Comparison of ENCODE assay signal across 3 cellular contexts in the genomic region with DNA sequence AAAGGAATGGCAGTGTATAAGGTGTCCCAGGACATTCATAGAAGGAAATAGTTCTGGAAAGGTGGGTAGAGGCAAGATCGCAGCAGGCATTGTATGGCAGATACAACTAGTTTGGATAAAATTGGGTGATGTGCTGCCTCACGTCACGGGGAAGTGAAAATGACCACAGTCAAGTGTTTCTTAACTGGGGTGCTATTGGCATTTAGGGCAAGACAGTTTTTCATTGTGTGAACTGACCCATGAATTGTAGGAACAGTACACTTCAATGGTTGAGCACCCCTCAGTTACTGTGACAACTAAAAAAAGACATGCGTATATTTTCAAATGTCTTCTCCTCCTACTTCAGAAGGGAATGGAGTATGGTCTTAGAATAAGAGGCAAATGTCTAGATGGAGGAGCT.
TF ChIP-seq lines count a peak whose summit lies in the region.

No MANE protein-coding gene starts in this region.

TF ChIP-seq in GM12891, 5 proteins besides CTCF, POLR2A, EP300 and RAD21:
- 0 out of 2 replicates have a peak, but pooled peaks have one; percentile 6 for TF ChIP-seq SPI1 (IDR thresholded peaks at IDR 0.05; ENCODE audit: low read depth, low read length)
- no peak for TF ChIP-seq POU2F2 (IDR thresholded peaks at IDR 0.05; ENCODE audit: low read depth, low read length)

TF ChIP-seq in IMR-90, 13 proteins besides CTCF, POLR2A, EP300 and RAD21:
- TF ChIP-seq SMC3 (IDR thresholded peaks at IDR 0.05; ENCODE audit: low read depth, low read length) (no peak), CHD1 (IDR thresholded peaks at IDR 0.05; ENCODE audit: low read depth, low read length) (no peak), MAFK (IDR thresholded peaks at IDR 0.05; ENCODE audit: low read depth, low read length) (no peak), CEBPB (IDR thresholded peaks at IDR 0.05; ENCODE audit: low read depth, low read length) (no peak), RCOR1 (IDR thresholded peaks at IDR 0.05; ENCODE audit: insufficient replicate concordance, low read length) (no peak), MXI1 (IDR thresholded peaks at IDR 0.05; ENCODE audit: borderline replicate concordance, low read depth, low read length) (no peak), MAZ (IDR thresholded peaks at IDR 0.05; ENCODE audit: borderline replicate concordance, low read depth, low read length) (no peak), RFX5 (IDR thresholded peaks at IDR 0.05; ENCODE audit: low read depth, low read length) (no peak), FOS (IDR thresholded peaks at IDR 0.05; ENCODE audit: low read depth, low read length) (no peak), ELK1 (IDR thresholded peaks at IDR 0.05; ENCODE audit: borderline replicate concordance, low read depth, low read length) (no peak), NFE2L2 (IDR thresholded peaks at IDR 0.05; ENCODE audit: low read depth, low read length) (no peak), BHLHE40 (IDR thresholded peaks at IDR 0.05; ENCODE audit: low read depth, low read length) (no peak)
- TF ChIP-seq, protein P1, sequence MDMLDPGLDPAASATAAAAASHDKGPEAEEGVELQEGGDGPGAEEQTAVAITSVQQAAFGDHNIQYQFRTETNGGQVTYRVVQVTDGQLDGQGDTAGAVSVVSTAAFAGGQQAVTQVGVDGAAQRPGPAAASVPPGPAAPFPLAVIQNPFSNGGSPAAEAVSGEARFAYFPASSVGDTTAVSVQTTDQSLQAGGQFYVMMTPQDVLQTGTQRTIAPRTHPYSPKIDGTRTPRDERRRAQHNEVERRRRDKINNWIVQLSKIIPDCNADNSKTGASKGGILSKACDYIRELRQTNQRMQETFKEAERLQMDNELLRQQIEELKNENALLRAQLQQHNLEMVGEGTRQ (IDR thresholded peaks at IDR 0.05; ENCODE audit: low read depth, low read length) = no peak

TF ChIP-seq in HepG2, 621 proteins besides CTCF, POLR2A, EP300 and RAD21:
- TF ChIP-seq SOX13 (IDR thresholded peaks at IDR 0.05) (no peak), SOX13 (CRISPR knock-in tag; conservative IDR thresholded peaks at IDR 0.05 in 1 of 2, IDR thresholded peaks at IDR 0.05 in 1 of 2) (no peak), RFX1 (IDR thresholded peaks at IDR 0.05) (no peak), ZNF720 (CRISPR knock-in tag; IDR thresholded peaks at IDR 0.05) (no peak), ZNF275 (CRISPR knock-in tag; IDR thresholded peaks at IDR 0.05; ENCODE audit: borderline replicate concordance) (no peak), HIVEP1 (CRISPR knock-in tag; IDR thresholded peaks at IDR 0.05) (no peak), KDM2A (CRISPR knock-in tag; IDR thresholded peaks at IDR 0.05; ENCODE audit: borderline replicate concordance, low read depth) (no peak), ZNF563 (CRISPR knock-in tag; IDR thresholded peaks at IDR 0.05) (no peak), PRMT3 (CRISPR knock-in tag; IDR thresholded peaks at IDR 0.05; ENCODE audit: borderline replicate concordance, low read depth) (no peak), ATRX (CRISPR knock-in tag; IDR thresholded peaks at IDR 0.05; ENCODE audit: borderline replicate concordance) (no peak), ZNF33B (CRISPR knock-in tag; IDR thresholded peaks at IDR 0.05) (no peak), PAF1 (CRISPR knock-in tag; IDR thresholded peaks at IDR 0.05) (no peak), ZNF337 (CRISPR knock-in tag; IDR thresholded peaks at IDR 0.05; ENCODE audit: borderline replicate concordance, low read depth) (no peak), ZNF773 (CRISPR knock-in tag; IDR thresholded peaks at IDR 0.05; ENCODE audit: borderline replicate concordance) (no peak), ZEB1 (IDR thresholded peaks at IDR 0.05; ENCODE audit: insufficient replicate concordance, low read depth) (no peak), ZFP90 (CRISPR knock-in tag; IDR thresholded peaks at IDR 0.05; ENCODE audit: borderline replicate concordance) (no peak)
- TF ChIP-seq, protein P2, sequence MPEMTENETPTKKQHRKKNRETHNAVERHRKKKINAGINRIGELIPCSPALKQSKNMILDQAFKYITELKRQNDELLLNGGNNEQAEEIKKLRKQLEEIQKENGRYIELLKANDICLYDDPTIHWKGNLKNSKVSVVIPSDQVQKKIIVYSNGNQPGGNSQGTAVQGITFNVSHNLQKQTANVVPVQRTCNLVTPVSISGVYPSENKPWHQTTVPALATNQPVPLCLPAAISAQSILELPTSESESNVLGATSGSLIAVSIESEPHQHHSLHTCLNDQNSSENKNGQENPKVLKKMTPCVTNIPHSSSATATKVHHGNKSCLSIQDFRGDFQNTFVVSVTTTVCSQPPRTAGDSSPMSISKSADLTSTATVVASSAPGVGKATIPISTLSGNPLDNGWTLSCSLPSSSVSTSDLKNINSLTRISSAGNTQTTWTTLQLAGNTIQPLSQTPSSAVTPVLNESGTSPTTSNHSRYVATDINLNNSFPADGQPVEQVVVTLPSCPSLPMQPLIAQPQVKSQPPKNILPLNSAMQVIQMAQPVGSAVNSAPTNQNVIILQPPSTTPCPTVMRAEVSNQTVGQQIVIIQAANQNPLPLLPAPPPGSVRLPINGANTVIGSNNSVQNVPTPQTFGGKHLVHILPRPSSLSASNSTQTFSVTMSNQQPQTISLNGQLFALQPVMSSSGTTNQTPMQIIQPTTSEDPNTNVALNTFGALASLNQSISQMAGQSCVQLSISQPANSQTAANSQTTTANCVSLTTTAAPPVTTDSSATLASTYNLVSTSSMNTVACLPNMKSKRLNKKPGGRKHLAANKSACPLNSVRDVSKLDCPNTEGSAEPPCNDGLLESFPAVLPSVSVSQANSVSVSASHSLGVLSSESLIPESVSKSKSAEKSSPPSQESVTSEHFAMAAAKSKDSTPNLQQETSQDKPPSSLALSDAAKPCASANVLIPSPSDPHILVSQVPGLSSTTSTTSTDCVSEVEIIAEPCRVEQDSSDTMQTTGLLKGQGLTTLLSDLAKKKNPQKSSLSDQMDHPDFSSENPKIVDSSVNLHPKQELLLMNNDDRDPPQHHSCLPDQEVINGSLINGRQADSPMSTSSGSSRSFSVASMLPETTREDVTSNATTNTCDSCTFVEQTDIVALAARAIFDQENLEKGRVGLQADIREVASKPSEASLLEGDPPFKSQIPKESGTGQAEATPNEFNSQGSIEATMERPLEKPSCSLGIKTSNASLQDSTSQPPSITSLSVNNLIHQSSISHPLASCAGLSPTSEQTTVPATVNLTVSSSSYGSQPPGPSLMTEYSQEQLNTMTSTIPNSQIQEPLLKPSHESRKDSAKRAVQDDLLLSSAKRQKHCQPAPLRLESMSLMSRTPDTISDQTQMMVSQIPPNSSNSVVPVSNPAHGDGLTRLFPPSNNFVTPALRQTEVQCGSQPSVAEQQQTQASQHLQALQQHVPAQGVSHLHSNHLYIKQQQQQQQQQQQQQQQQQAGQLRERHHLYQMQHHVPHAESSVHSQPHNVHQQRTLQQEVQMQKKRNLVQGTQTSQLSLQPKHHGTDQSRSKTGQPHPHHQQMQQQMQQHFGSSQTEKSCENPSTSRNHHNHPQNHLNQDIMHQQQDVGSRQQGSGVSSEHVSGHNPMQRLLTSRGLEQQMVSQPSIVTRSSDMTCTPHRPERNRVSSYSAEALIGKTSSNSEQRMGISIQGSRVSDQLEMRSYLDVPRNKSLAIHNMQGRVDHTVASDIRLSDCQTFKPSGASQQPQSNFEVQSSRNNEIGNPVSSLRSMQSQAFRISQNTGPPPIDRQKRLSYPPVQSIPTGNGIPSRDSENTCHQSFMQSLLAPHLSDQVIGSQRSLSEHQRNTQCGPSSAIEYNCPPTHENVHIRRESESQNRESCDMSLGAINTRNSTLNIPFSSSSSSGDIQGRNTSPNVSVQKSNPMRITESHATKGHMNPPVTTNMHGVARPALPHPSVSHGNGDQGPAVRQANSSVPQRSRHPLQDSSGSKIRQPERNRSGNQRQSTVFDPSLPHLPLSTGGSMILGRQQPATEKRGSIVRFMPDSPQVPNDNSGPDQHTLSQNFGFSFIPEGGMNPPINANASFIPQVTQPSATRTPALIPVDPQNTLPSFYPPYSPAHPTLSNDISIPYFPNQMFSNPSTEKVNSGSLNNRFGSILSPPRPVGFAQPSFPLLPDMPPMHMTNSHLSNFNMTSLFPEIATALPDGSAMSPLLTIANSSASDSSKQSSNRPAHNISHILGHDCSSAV (CRISPR knock-in tag; IDR thresholded peaks at IDR 0.05; ENCODE audit: borderline replicate concordance) = no peak
- TF ChIP-seq, protein P3, sequence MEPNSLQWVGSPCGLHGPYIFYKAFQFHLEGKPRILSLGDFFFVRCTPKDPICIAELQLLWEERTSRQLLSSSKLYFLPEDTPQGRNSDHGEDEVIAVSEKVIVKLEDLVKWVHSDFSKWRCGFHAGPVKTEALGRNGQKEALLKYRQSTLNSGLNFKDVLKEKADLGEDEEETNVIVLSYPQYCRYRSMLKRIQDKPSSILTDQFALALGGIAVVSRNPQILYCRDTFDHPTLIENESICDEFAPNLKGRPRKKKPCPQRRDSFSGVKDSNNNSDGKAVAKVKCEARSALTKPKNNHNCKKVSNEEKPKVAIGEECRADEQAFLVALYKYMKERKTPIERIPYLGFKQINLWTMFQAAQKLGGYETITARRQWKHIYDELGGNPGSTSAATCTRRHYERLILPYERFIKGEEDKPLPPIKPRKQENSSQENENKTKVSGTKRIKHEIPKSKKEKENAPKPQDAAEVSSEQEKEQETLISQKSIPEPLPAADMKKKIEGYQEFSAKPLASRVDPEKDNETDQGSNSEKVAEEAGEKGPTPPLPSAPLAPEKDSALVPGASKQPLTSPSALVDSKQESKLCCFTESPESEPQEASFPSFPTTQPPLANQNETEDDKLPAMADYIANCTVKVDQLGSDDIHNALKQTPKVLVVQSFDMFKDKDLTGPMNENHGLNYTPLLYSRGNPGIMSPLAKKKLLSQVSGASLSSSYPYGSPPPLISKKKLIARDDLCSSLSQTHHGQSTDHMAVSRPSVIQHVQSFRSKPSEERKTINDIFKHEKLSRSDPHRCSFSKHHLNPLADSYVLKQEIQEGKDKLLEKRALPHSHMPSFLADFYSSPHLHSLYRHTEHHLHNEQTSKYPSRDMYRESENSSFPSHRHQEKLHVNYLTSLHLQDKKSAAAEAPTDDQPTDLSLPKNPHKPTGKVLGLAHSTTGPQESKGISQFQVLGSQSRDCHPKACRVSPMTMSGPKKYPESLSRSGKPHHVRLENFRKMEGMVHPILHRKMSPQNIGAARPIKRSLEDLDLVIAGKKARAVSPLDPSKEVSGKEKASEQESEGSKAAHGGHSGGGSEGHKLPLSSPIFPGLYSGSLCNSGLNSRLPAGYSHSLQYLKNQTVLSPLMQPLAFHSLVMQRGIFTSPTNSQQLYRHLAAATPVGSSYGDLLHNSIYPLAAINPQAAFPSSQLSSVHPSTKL (CRISPR knock-in tag; IDR thresholded peaks at IDR 0.05) = no peak
- TF ChIP-seq, protein P4, sequence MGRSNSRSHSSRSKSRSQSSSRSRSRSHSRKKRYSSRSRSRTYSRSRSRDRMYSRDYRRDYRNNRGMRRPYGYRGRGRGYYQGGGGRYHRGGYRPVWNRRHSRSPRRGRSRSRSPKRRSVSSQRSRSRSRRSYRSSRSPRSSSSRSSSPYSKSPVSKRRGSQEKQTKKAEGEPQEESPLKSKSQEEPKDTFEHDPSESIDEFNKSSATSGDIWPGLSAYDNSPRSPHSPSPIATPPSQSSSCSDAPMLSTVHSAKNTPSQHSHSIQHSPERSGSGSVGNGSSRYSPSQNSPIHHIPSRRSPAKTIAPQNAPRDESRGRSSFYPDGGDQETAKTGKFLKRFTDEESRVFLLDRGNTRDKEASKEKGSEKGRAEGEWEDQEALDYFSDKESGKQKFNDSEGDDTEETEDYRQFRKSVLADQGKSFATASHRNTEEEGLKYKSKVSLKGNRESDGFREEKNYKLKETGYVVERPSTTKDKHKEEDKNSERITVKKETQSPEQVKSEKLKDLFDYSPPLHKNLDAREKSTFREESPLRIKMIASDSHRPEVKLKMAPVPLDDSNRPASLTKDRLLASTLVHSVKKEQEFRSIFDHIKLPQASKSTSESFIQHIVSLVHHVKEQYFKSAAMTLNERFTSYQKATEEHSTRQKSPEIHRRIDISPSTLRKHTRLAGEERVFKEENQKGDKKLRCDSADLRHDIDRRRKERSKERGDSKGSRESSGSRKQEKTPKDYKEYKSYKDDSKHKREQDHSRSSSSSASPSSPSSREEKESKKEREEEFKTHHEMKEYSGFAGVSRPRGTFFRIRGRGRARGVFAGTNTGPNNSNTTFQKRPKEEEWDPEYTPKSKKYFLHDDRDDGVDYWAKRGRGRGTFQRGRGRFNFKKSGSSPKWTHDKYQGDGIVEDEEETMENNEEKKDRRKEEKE (IDR thresholded peaks at IDR 0.05) = no peak
- TF ChIP-seq, protein P5, sequence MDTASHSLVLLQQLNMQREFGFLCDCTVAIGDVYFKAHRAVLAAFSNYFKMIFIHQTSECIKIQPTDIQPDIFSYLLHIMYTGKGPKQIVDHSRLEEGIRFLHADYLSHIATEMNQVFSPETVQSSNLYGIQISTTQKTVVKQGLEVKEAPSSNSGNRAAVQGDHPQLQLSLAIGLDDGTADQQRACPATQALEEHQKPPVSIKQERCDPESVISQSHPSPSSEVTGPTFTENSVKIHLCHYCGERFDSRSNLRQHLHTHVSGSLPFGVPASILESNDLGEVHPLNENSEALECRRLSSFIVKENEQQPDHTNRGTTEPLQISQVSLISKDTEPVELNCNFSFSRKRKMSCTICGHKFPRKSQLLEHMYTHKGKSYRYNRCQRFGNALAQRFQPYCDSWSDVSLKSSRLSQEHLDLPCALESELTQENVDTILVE (CRISPR knock-in tag; IDR thresholded peaks at IDR 0.05) = no peak
